In the genomic region with DNA sequence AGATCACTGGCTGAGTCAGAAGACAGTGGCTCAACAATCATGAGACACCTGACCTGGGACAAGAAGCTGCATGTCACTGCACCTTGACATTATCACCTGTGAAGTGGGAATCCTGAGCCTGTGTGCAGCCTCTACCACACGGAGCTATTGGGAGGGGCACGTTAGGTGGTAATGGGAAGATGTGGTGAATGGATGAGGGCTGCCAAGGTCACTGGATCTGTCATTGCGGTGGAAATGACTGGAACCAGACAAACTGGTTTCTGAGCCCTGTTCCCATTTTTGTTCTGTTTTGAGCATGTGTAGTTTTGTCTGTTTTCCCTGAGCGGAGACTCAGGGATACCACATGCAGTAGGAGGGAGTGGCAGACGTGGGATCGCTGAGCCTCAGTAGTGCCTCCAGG, we compare ENCODE assay signal across 21 cellular contexts.
DNase-seq lines count a peak whose midpoint lies in the region; ATAC-seq and TF ChIP-seq lines count a peak whose summit lies in the region.
"Had no signal": no experiment of that assay in that cellular context is flagged by ENCODE, and none has a peak within 500 bp of the region (broad histone marks: within the 10 kb centered on the region; RNA-seq: fewer than 3 reads in every experiment).

No MANE protein-coding gene starts in this region.

- peak overlapping the region; percentile 57 for H3K27ac ChIP-seq in VCaP
- H3K27ac ChIP-seq: 22Rv1, BLaER1, brain microvascular endothelial cell had no signal

- no peak for TF ChIP-seq CTCF in VCaP (conservative IDR thresholded peaks at IDR 0.05)

- ATAC-seq in HG03108 (IDR thresholded peaks at IDR 0.05; ENCODE audit: unreplicated experiment), result no peak
- ATAC-seq: activated naive CD4-positive, alpha-beta T cell treated with anti-CD3 and anti-CD28 coated beads, Interleukin-2, amount 50 U/mL, for 72 hours had no signal

- peak; percentile 44 for DNase-seq in DMS153 (lab: John Stamatoyannopoulos, UW)
- no peak for DNase-seq in DMS153 treated with DMSO at 0.1 percent for 48 hours (lab: John Stamatoyannopoulos, UW; ENCODE audit: unreplicated experiment)
- peak; percentile 70 for DNase-seq in islet precursor cell
- DNase-seq in ureter (ENCODE audit: low spot score), result peak; percentile 62
- no peak for DNase-seq in central memory CD4-positive, alpha-beta T cell
- DNase-seq in retina, result no peak
- DNase-seq: activated CD4-positive, alpha-beta T cell treated with anti-CD3 and anti-CD28 coated beads, Interleukin-2, amount 50 U/mL, for 4 hours; activated T-cell treated with anti-CD3 and anti-CD28 coated beads, Interleukin-2, amount 50 U/mL, for 48 hours; brain microvascular endothelial cell; hippocampal formation; Kasumi-1; NCI-H1436; NCI-H524 treated with DMSO at 0.1 percent for 48 hours; OCI-M1; stimulated activated CD4-positive, alpha-beta T cell treated with anti-CD3 and anti-CD28 coated beads, Interleukin-4, amount 100 ng/mL, for 24 hours; stimulated activated CD8-positive, alpha-beta memory T cell treated with anti-CD3 and anti-CD28 coated beads, Interleukin-4, amount 100 ng/mL, for 48 hours had no signal

Comparison
In these comparisons a context has a peak if more than half of its experiments do, and no peak if none do; other contexts are left out.
1. DNase-seq: peak in DMS153 (single experiment), islet precursor cell (single experiment) and ureter (single experiment); none in DMS153 treated with DMSO at 0.1 percent for 48 hours (single experiment), central memory CD4-positive, alpha-beta T cell (single experiment) and retina (single experiment).